ENCODE assay signal across 13 cellular contexts in genomic region chr17:57278740-57279387, GRCh38.
"Had no signal": no experiment of that assay in that cellular context is flagged by ENCODE, and none has a peak within 500 bp of the region (broad histone marks: within the 10 kb centered on the region; RNA-seq: fewer than 3 reads in every experiment).

No MANE protein-coding gene starts in this region.

- H3K9me3 Mint-ChIP-seq: activated naive CD4-positive, alpha-beta T cell treated with anti-CD3 and anti-CD28 coated beads, Interleukin-2, amount 10 ng/mL, durations not matched to agents 7 days and 5 days; stimulated activated naive B cell treated with anti-CD40 and anti-IgM and Interleukin-4, amounts not matched to agents 10 μg/mL and 1 μg/mL and 100 μg/mL, for 72 hours had no signal

- H3K4me1 ChIP-seq: tibial artery, uterus had no signal

- H3K27ac ChIP-seq: heart right ventricle, tibial artery, uterus had no signal

- H3K4me3 Mint-ChIP-seq: activated naive CD4-positive, alpha-beta T cell treated with anti-CD3 and anti-CD28 coated beads, Interleukin-2, amount 10 ng/mL, durations not matched to agents 7 days and 5 days; stimulated activated naive B cell treated with anti-CD40 and anti-IgM and Interleukin-4, amounts not matched to agents 10 μg/mL and 1 μg/mL and 100 μg/mL, for 72 hours had no signal

- H3K36me3 ChIP-seq: uterus had no signal

- DNase-seq: activated CD4-positive, alpha-beta T cell treated with anti-CD3 and anti-CD28 coated beads for 4 hours; activated CD8-positive, alpha-beta memory T cell treated with anti-CD3 and anti-CD28 coated beads for 24 hours; activated naive CD4-positive, alpha-beta T cell treated with anti-CD3 and anti-CD28 coated beads, Interleukin-2, amount 10 ng/mL, durations not matched to agents 7 days and 5 days; erythroblast; gastrocnemius medialis; heart right ventricle; left cardiac atrium; midbrain; retina; stimulated activated CD4-positive, alpha-beta T cell treated with anti-CD3 and anti-CD28 coated beads, Interleukin-2, amount 100 ng/mL, for 48 hours; stimulated activated naive B cell treated with anti-CD40 and anti-IgM and Interleukin-4, amounts not matched to agents 10 μg/mL and 1 μg/mL and 100 μg/mL, for 72 hours; tibial artery; uterus had no signal

- H3K27me3 ChIP-seq: gastrocnemius medialis, heart right ventricle, tibial artery, uterus had no signal

- H3K4me3 ChIP-seq: gastrocnemius medialis, heart right ventricle, tibial artery, uterus had no signal

- H3K27me3 Mint-ChIP-seq: activated naive CD4-positive, alpha-beta T cell treated with anti-CD3 and anti-CD28 coated beads, Interleukin-2, amount 10 ng/mL, durations not matched to agents 7 days and 5 days; stimulated activated naive B cell treated with anti-CD40 and anti-IgM and Interleukin-4, amounts not matched to agents 10 μg/mL and 1 μg/mL and 100 μg/mL, for 72 hours had no signal

- H3K9me3 ChIP-seq: gastrocnemius medialis, heart right ventricle, tibial artery, uterus had no signal

- H3K27ac Mint-ChIP-seq: activated naive CD4-positive, alpha-beta T cell treated with anti-CD3 and anti-CD28 coated beads, Interleukin-2, amount 10 ng/mL, durations not matched to agents 7 days and 5 days; stimulated activated naive B cell treated with anti-CD40 and anti-IgM and Interleukin-4, amounts not matched to agents 10 μg/mL and 1 μg/mL and 100 μg/mL, for 72 hours had no signal
